20 cellular contexts compared by ENCODE assay signal in genomic region chr2:196500686-196501431, GRCh38.
DNase-seq lines count a peak whose midpoint lies in the region; ATAC-seq and TF ChIP-seq lines count a peak whose summit lies in the region.
"Had no signal": no experiment of that assay in that cellular context is flagged by ENCODE, and none has a peak within 500 bp of the region (broad histone marks: within the 10 kb centered on the region; RNA-seq: fewer than 3 reads in every experiment).

No MANE protein-coding gene starts in this region.

- no peaks in the 10 kb centered on the region for H4K20me1 ChIP-seq in PC-9 (ENCODE audit: insufficient read depth)

- no peaks in the 10 kb centered on the region for H3K9me3 ChIP-seq in PC-9 (ENCODE audit: insufficient read depth, low read depth)
- H3K9me3 ChIP-seq: suprapubic skin had no signal

- H2AFZ ChIP-seq in PC-9: no peak overlapping the region

- TF ChIP-seq CTCF in astrocyte of the spinal cord (IDR thresholded peaks at IDR 0.05; ENCODE audit: low read depth, low read length) (no peak), PC-9 (conservative IDR thresholded peaks at IDR 0.05) (no peak)

- no peaks in the 10 kb centered on the region for H3K36me3 ChIP-seq in PC-9 (ENCODE audit: low read depth)
- H3K36me3 ChIP-seq: suprapubic skin had no signal

- CTCF ChIA-PET in PC-9 (lab: Charles Lee): no interaction called here

- no peak overlapping the region for H3K4me3 ChIP-seq in astrocyte of the spinal cord (ENCODE audit: low read depth, low read length)
- H3K4me3 ChIP-seq in PC-9: no peak overlapping the region
- H3K4me3 ChIP-seq: suprapubic skin had no signal

- H3K9me2 ChIP-seq in PC-9 (ENCODE audit: insufficient read depth): no peaks in the 10 kb centered on the region

- POLR2A ChIA-PET in PC-9 (lab: Charles Lee; ENCODE audit: unreplicated experiment): no interaction called here

- peak; percentile 26 for DNase-seq in AG20443 (ENCODE audit: low spot score)
- DNase-seq in HPDE6-E6E7 (ENCODE audit: extremely low spot score): peak; percentile 41
- DNase-seq in astrocyte of the spinal cord (ENCODE audit: low read depth, low spot score): peak; percentile 26
- peak; percentile 37 for DNase-seq in iPS-NIHi7 (ENCODE audit: extremely low spot score)
- DNase-seq in PC-9: no peak
- DNase-seq in left cardiac atrium: no peak
- no peak for DNase-seq in hippocampal formation (lab: John Stamatoyannopoulos, UW)
- DNase-seq: activated effector memory CD4-positive, alpha-beta T cell treated with Interleukin-2 at 50 U/mL for 16 hours; cortex of kidney; H7; kidney glomerular epithelial cell; MM.1S; NCI-H2081 treated with DMSO at 0.1 percent for 48 hours; NCI-H748 treated with DMSO at 0.1 percent for 48 hours; right cardiac atrium; stimulated activated CD4-positive, alpha-beta T cell treated with anti-CD3 and anti-CD28 coated beads, Interleukin-1b, Interleukin-23, amount 100 ng/mL, for 48 hours; T-helper 1 cell had no signal

- H3K4me2 ChIP-seq in PC-9: no peak overlapping the region

- H3K27me3 ChIP-seq in PC-9 (ENCODE audit: insufficient read depth, low read depth): no peaks in the 10 kb centered on the region

- no TSS peak for BruUV-seq in PC-9 (replicated peaks; lab: Mats Ljungman, UMichigan)

- intact Hi-C loops in PC-9 (cut with micrococcal nuclease; ENCODE audit: unreplicated experiment): no loop called here
- intact Hi-C loops in left cardiac atrium (cut with DNase I): no loop called here

- ATAC-seq in GM21737 (IDR thresholded peaks at IDR 0.05; ENCODE audit: unreplicated experiment) (no peak), left cardiac atrium (no peak)
- ATAC-seq: right cardiac atrium had no signal

- H3K79me2 ChIP-seq in PC-9 (ENCODE audit: low read depth): no peaks in the 10 kb centered on the region

- no peaks in the 10 kb centered on the region for H3K4me1 ChIP-seq in PC-9 (replicated peaks; ENCODE audit: insufficient read depth)
- H3K4me1 ChIP-seq: suprapubic skin had no signal

- no peak overlapping the region for H3K27ac ChIP-seq in PC-9
- H3K27ac ChIP-seq: epithelial cell of prostate, suprapubic skin had no signal

- in situ Hi-C loops in astrocyte of the spinal cord (cut with HindIII; ENCODE audit: low sequenced_read_pairs): no loop called here

- no peaks in the 10 kb centered on the region for H3F3A ChIP-seq in PC-9 (ENCODE audit: insufficient read depth, low read depth)

Comparison
In these comparisons a context has a peak if more than half of its experiments do, and no peak if none do; other contexts are left out.
1. DNase-seq: peak in AG20443 (single experiment), HPDE6-E6E7 (single experiment), astrocyte of the spinal cord (single experiment) and iPS-NIHi7 (single experiment); none in PC-9 (0 of 2), left cardiac atrium (single experiment) and hippocampal formation (0 of 2).